Comparison of ENCODE assay signal across 8 cellular contexts in genomic region chr2:64751286-64752260, GRCh38.
DNase-seq lines count a peak whose midpoint lies in the region; ATAC-seq and TF ChIP-seq lines count a peak whose summit lies in the region.

No MANE protein-coding gene starts in this region.

- no peaks in the 10 kb centered on the region for H3K9me3 ChIP-seq in KOPT-K1 (ENCODE audit: insufficient read depth, low read length, poor library complexity, severe bottlenecking)

- peaks cover 5% of the 10 kb centered on the region for H3K9me3 Mint-ChIP-seq in chondrocyte (ENCODE audit: low read depth)
- H3K9me3 Mint-ChIP-seq in stimulated activated effector memory CD8-positive, alpha-beta T cell treated with anti-CD3 and anti-CD28 coated beads, Interleukin-12 subunit alpha, Interleukin-12 subunit beta, amount 100 ng/mL, for 72 hours, result no peaks in the 10 kb centered on the region

- H3K4me1 Mint-ChIP-seq in chondrocyte (ENCODE audit: low read depth), result peaks cover 23% of the 10 kb centered on the region
- peaks cover 20% of the 10 kb centered on the region for H3K4me1 Mint-ChIP-seq in stimulated activated effector memory CD8-positive, alpha-beta T cell treated with anti-CD3 and anti-CD28 coated beads, Interleukin-12 subunit alpha, Interleukin-12 subunit beta, amount 100 ng/mL, for 72 hours

- H3K4me3 Mint-ChIP-seq in chondrocyte (ENCODE audit: unreplicated experiment), result peak overlapping the region; percentile 97
- peak overlapping the region; percentile 95 for H3K4me3 Mint-ChIP-seq in stimulated activated effector memory CD8-positive, alpha-beta T cell treated with anti-CD3 and anti-CD28 coated beads, Interleukin-12 subunit alpha, Interleukin-12 subunit beta, amount 100 ng/mL, for 72 hours

- no peaks in the 10 kb centered on the region for H3K27me3 Mint-ChIP-seq in chondrocyte (ENCODE audit: low read depth)

- ATAC-seq in stimulated activated effector memory CD8-positive, alpha-beta T cell treated with anti-CD3 and anti-CD28 coated beads, Interleukin-12 subunit alpha, Interleukin-12 subunit beta, amount 100 ng/mL, for 72 hours, result peak; percentile 88

- peak overlapping the region; percentile 99 for H3K27ac Mint-ChIP-seq in chondrocyte (ENCODE audit: unreplicated experiment)
- H3K27ac Mint-ChIP-seq in stimulated activated effector memory CD8-positive, alpha-beta T cell treated with anti-CD3 and anti-CD28 coated beads, Interleukin-12 subunit alpha, Interleukin-12 subunit beta, amount 100 ng/mL, for 72 hours, result peak overlapping the region; percentile 95

- peak; percentile 72 for TF ChIP-seq CTCF in chondrocyte (IDR thresholded peaks at IDR 0.05)

- H3K36me3 ChIP-seq in KOPT-K1 (ENCODE audit: insufficient read depth, low read length), result no peaks in the 10 kb centered on the region

- DNase-seq in stimulated activated CD4-positive, alpha-beta T cell treated with anti-CD3 and anti-CD28 coated beads, Interleukin-12 subunit alpha, Interleukin-12 subunit beta, amount 100 ng/mL, for 48 hours (ENCODE audit: low read depth in 2 of 3, low spot score in 1 of 3), result peak in 2 of 3 donors; percentile 16 to 26
- DNase-seq in stimulated activated CD4-positive, alpha-beta T cell treated with anti-CD3 and anti-CD28 coated beads, Interleukin-4, amount 100 ng/mL, for 24 hours, result no peak
- DNase-seq in GOT3 (lab: John Stamatoyannopoulos, UW) (peak; percentile 99), SK-N-DZ (ENCODE audit: low spot score) (peak; percentile 99), chondrocyte (ENCODE audit: low spot score) (no peak), kidney tubule cell (ENCODE audit: low spot score) (peak; percentile 75)
- peak; percentile 87 to 97 for DNase-seq in stimulated activated effector memory CD8-positive, alpha-beta T cell treated with anti-CD3 and anti-CD28 coated beads, Interleukin-12 subunit alpha, Interleukin-12 subunit beta, amount 100 ng/mL, for 72 hours (ENCODE audit: low spot score in 2 of 2)

- no peaks in the 10 kb centered on the region for H3K36me3 Mint-ChIP-seq in chondrocyte (ENCODE audit: low read depth)
- H3K36me3 Mint-ChIP-seq in stimulated activated effector memory CD8-positive, alpha-beta T cell treated with anti-CD3 and anti-CD28 coated beads, Interleukin-12 subunit alpha, Interleukin-12 subunit beta, amount 100 ng/mL, for 72 hours, result peaks cover 14% of the 10 kb centered on the region

- peak overlapping the region; percentile 72 for H3K27ac ChIP-seq in KOPT-K1 (ENCODE audit: low read depth, low read length, poor library complexity, severe bottlenecking)

Comparison
In these comparisons a context has a peak if more than half of its experiments do, and no peak if none do; other contexts are left out.
1. DNase-seq: peak in stimulated activated CD4-positive, alpha-beta T cell treated with anti-CD3 and anti-CD28 coated beads, Interleukin-12 subunit alpha, Interleukin-12 subunit beta, amount 100 ng/mL, for 48 hours (2 of 3), GOT3 (single experiment), SK-N-DZ (single experiment), kidney tubule cell (single experiment) and stimulated activated effector memory CD8-positive, alpha-beta T cell treated with anti-CD3 and anti-CD28 coated beads, Interleukin-12 subunit alpha, Interleukin-12 subunit beta, amount 100 ng/mL, for 72 hours (2 of 2); none in stimulated activated CD4-positive, alpha-beta T cell treated with anti-CD3 and anti-CD28 coated beads, Interleukin-4, amount 100 ng/mL, for 24 hours (single experiment) and chondrocyte (single experiment).